ENCODE assay signal across 1 cellular context in the genomic region with DNA sequence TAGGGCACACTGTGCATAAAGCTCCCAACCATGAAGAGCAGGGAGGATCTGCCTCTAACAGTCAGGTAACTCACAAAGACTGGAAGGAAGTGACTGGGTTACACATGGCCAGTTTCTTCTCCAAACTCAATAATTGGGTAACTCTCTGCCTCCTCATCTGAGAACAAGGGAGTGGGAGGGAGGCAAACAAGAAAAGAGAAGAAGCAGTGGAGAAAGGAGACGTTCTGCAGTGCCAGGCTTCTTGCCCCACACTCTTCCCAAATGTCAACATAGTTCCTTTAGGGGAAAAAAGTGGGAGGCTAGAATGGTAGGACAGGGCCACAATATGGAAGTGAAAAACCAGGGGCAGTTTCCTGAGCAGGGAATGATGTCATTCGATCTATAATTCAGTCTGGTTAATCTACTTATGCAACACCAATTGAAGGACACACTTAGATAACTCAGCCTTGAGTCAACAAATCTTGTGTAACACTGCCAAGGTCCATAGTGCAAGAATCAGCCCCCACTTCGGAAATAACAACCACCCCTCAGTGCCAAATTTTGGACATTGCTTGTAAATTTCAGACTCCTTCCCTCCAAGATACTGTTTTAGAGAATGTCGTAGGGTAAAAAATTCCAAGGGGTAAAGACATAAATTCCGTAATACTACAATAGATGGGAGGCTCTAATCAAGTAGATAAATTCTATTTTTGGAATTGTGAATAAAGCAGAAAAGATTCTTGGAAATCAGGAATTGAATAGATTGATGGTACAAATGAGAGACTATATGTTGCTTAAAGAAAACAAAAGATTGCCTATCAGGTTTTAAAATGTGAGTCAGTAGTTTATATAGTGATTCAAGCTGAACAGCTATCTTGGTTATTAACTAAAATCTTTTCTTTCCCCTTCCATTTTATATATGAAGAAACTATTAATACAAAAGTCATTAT.
TF ChIP-seq lines count a peak whose summit lies in the region.

No MANE protein-coding gene starts in this region.

TF ChIP-seq in HepG2, 621 proteins besides CTCF, POLR2A, EP300 and RAD21 (continued from another document and continues in another):
- TF ChIP-seq TBX2 (CRISPR knock-in tag; IDR thresholded peaks at IDR 0.05; ENCODE audit: borderline replicate concordance), result peak; percentile 95
- no peak for TF ChIP-seq MZF1 (CRISPR knock-in tag; IDR thresholded peaks at IDR 0.05; ENCODE audit: borderline replicate concordance)
- no peak for TF ChIP-seq HNRNPH1 (optimal IDR thresholded peaks at IDR 0.05; ENCODE audit: low read depth, low read length)
- TF ChIP-seq ZBTB1 (CRISPR knock-in tag; IDR thresholded peaks at IDR 0.05; ENCODE audit: borderline replicate concordance), result no peak
- TF ChIP-seq SAFB2 (CRISPR knock-in tag; IDR thresholded peaks at IDR 0.05; ENCODE audit: borderline replicate concordance, low read depth), result peak; percentile 57; the same call in 1 of the 2 replicates
- TF ChIP-seq, protein P1, sequence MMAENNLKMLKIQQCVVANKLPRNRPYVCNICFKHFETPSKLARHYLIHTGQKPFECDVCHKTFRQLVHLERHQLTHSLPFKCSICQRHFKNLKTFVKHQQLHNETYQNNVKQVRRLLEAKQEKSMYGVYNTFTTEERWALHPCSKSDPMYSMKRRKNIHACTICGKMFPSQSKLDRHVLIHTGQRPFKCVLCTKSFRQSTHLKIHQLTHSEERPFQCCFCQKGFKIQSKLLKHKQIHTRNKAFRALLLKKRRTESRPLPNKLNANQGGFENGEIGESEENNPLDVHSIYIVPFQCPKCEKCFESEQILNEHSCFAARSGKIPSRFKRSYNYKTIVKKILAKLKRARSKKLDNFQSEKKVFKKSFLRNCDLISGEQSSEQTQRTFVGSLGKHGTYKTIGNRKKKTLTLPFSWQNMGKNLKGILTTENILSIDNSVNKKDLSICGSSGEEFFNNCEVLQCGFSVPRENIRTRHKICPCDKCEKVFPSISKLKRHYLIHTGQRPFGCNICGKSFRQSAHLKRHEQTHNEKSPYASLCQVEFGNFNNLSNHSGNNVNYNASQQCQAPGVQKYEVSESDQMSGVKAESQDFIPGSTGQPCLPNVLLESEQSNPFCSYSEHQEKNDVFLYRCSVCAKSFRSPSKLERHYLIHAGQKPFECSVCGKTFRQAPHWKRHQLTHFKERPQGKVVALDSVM (CRISPR knock-in tag; IDR thresholded peaks at IDR 0.05), result peak; percentile 50; the same call in 1 of the 2 replicates
- TF ChIP-seq NRL (CRISPR knock-in tag; IDR thresholded peaks at IDR 0.05; ENCODE audit: borderline replicate concordance), result no peak
- TF ChIP-seq, protein P2, sequence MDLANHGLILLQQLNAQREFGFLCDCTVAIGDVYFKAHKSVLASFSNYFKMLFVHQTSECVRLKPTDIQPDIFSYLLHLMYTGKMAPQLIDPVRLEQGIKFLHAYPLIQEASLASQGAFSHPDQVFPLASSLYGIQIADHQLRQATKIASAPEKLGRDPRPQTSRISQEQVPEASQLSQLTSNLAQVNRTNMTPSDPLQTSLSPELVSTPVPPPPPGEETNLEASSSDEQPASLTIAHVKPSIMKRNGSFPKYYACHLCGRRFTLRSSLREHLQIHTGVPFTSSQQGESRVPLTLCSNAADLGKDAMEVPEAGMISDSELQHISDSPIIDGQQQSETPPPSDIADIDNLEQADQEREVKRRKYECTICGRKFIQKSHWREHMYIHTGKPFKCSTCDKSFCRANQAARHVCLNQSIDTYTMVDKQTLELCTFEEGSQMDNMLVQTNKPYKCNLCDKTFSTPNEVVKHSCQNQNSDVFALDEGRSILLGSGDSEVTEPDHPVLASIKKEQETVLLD (CRISPR knock-in tag; IDR thresholded peaks at IDR 0.05; ENCODE audit: low read depth), result no peak
- peak; percentile 92 for TF ChIP-seq ZNF614 (CRISPR knock-in tag; IDR thresholded peaks at IDR 0.05; ENCODE audit: borderline replicate concordance)
- TF ChIP-seq TGIF2 (CRISPR knock-in tag; IDR thresholded peaks at IDR 0.05), result peak; percentile 76; the same call in 1 of the 2 replicates
- TF ChIP-seq, protein P3, sequence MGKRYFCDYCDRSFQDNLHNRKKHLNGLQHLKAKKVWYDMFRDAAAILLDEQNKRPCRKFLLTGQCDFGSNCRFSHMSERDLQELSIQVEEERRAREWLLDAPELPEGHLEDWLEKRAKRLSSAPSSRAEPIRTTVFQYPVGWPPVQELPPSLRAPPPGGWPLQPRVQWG (CRISPR knock-in tag; IDR thresholded peaks at IDR 0.05; ENCODE audit: borderline replicate concordance, low read depth), result no peak
- TF ChIP-seq, protein P4, sequence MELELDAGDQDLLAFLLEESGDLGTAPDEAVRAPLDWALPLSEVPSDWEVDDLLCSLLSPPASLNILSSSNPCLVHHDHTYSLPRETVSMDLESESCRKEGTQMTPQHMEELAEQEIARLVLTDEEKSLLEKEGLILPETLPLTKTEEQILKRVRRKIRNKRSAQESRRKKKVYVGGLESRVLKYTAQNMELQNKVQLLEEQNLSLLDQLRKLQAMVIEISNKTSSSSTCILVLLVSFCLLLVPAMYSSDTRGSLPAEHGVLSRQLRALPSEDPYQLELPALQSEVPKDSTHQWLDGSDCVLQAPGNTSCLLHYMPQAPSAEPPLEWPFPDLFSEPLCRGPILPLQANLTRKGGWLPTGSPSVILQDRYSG (CRISPR knock-in tag; IDR thresholded peaks at IDR 0.05), result no peak
- TF ChIP-seq KLF11 (CRISPR knock-in tag; IDR thresholded peaks at IDR 0.05), result peak; percentile 64; the same call in 1 of the 2 replicates
- peak; percentile 93; the same call in 1 of the 2 replicates for TF ChIP-seq DNMT3B (CRISPR knock-in tag; conservative IDR thresholded peaks at IDR 0.05)
- TF ChIP-seq, protein P5, sequence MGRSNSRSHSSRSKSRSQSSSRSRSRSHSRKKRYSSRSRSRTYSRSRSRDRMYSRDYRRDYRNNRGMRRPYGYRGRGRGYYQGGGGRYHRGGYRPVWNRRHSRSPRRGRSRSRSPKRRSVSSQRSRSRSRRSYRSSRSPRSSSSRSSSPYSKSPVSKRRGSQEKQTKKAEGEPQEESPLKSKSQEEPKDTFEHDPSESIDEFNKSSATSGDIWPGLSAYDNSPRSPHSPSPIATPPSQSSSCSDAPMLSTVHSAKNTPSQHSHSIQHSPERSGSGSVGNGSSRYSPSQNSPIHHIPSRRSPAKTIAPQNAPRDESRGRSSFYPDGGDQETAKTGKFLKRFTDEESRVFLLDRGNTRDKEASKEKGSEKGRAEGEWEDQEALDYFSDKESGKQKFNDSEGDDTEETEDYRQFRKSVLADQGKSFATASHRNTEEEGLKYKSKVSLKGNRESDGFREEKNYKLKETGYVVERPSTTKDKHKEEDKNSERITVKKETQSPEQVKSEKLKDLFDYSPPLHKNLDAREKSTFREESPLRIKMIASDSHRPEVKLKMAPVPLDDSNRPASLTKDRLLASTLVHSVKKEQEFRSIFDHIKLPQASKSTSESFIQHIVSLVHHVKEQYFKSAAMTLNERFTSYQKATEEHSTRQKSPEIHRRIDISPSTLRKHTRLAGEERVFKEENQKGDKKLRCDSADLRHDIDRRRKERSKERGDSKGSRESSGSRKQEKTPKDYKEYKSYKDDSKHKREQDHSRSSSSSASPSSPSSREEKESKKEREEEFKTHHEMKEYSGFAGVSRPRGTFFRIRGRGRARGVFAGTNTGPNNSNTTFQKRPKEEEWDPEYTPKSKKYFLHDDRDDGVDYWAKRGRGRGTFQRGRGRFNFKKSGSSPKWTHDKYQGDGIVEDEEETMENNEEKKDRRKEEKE (IDR thresholded peaks at IDR 0.05), result no peak
- peak; percentile 77; the same call in 1 of the 2 replicates for TF ChIP-seq ZNF792 (CRISPR knock-in tag; IDR thresholded peaks at IDR 0.05)
- TF ChIP-seq SMARCC2 (IDR thresholded peaks at IDR 0.05), result peak; percentile 41; the same call in 1 of the 2 replicates
- TF ChIP-seq, protein P6, sequence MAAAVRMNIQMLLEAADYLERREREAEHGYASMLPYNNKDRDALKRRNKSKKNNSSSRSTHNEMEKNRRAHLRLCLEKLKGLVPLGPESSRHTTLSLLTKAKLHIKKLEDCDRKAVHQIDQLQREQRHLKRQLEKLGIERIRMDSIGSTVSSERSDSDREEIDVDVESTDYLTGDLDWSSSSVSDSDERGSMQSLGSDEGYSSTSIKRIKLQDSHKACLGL (CRISPR knock-in tag; IDR thresholded peaks at IDR 0.05), result no peak
- no peak for TF ChIP-seq ZNF780A (CRISPR knock-in tag; IDR thresholded peaks at IDR 0.05)
- peak; percentile 88 for TF ChIP-seq ZNF264 (CRISPR knock-in tag; IDR thresholded peaks at IDR 0.05)
- 0 out of 2 replicates have a peak, but pooled peaks have one; percentile 38 for TF ChIP-seq ZNF749 (CRISPR knock-in tag; IDR thresholded peaks at IDR 0.05; ENCODE audit: borderline replicate concordance)
- TF ChIP-seq, protein P7, sequence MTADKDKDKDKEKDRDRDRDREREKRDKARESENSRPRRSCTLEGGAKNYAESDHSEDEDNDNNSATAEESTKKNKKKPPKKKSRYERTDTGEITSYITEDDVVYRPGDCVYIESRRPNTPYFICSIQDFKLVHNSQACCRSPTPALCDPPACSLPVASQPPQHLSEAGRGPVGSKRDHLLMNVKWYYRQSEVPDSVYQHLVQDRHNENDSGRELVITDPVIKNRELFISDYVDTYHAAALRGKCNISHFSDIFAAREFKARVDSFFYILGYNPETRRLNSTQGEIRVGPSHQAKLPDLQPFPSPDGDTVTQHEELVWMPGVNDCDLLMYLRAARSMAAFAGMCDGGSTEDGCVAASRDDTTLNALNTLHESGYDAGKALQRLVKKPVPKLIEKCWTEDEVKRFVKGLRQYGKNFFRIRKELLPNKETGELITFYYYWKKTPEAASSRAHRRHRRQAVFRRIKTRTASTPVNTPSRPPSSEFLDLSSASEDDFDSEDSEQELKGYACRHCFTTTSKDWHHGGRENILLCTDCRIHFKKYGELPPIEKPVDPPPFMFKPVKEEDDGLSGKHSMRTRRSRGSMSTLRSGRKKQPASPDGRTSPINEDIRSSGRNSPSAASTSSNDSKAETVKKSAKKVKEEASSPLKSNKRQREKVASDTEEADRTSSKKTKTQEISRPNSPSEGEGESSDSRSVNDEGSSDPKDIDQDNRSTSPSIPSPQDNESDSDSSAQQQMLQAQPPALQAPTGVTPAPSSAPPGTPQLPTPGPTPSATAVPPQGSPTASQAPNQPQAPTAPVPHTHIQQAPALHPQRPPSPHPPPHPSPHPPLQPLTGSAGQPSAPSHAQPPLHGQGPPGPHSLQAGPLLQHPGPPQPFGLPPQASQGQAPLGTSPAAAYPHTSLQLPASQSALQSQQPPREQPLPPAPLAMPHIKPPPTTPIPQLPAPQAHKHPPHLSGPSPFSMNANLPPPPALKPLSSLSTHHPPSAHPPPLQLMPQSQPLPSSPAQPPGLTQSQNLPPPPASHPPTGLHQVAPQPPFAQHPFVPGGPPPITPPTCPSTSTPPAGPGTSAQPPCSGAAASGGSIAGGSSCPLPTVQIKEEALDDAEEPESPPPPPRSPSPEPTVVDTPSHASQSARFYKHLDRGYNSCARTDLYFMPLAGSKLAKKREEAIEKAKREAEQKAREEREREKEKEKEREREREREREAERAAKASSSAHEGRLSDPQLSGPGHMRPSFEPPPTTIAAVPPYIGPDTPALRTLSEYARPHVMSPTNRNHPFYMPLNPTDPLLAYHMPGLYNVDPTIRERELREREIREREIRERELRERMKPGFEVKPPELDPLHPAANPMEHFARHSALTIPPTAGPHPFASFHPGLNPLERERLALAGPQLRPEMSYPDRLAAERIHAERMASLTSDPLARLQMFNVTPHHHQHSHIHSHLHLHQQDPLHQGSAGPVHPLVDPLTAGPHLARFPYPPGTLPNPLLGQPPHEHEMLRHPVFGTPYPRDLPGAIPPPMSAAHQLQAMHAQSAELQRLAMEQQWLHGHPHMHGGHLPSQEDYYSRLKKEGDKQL (CRISPR knock-in tag; IDR thresholded peaks at IDR 0.05; ENCODE audit: low read depth), result peak; percentile 95
- TF ChIP-seq ZNF629 (CRISPR knock-in tag; conservative IDR thresholded peaks at IDR 0.05), result no peak; the same call in 1 of the 2 replicates
- TF ChIP-seq, protein P8, sequence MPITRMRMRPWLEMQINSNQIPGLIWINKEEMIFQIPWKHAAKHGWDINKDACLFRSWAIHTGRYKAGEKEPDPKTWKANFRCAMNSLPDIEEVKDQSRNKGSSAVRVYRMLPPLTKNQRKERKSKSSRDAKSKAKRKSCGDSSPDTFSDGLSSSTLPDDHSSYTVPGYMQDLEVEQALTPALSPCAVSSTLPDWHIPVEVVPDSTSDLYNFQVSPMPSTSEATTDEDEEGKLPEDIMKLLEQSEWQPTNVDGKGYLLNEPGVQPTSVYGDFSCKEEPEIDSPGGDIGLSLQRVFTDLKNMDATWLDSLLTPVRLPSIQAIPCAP (CRISPR knock-in tag; IDR thresholded peaks at IDR 0.05; ENCODE audit: low read depth), result no peak
- no peak for TF ChIP-seq NFIB (CRISPR knock-in tag; IDR thresholded peaks at IDR 0.05; ENCODE audit: borderline replicate concordance)
- TF ChIP-seq SATB2 (CRISPR knock-in tag; IDR thresholded peaks at IDR 0.05), result peak; percentile 74; the same call in 1 of the 2 replicates
- no peak for TF ChIP-seq ZNF713 (CRISPR knock-in tag; IDR thresholded peaks at IDR 0.05)
- TF ChIP-seq TOE1 (CRISPR knock-in tag; IDR thresholded peaks at IDR 0.05), result peak; percentile 52; the same call in 1 of the 2 replicates
- peak; percentile 95 for TF ChIP-seq HDAC1 (CRISPR knock-in tag; IDR thresholded peaks at IDR 0.05)
- TF ChIP-seq HMGA1 (CRISPR knock-in tag; conservative IDR thresholded peaks at IDR 0.05), result no peak
- TF ChIP-seq ZNF552 (CRISPR knock-in tag; IDR thresholded peaks at IDR 0.05; ENCODE audit: borderline replicate concordance), result 0 out of 2 replicates have a peak, but pooled peaks have one; percentile 46
- TF ChIP-seq SKI (IDR thresholded peaks at IDR 0.05; ENCODE audit: partially characterized antibody), result peak; percentile 96
- TF ChIP-seq HDAC6 (IDR thresholded peaks at IDR 0.05; ENCODE audit: low read depth, low read length), result no peak
- TF ChIP-seq ZNF768 (CRISPR knock-in tag; IDR thresholded peaks at IDR 0.05), result no peak
- TF ChIP-seq SP4 (CRISPR knock-in tag; IDR thresholded peaks at IDR 0.05), result peak; percentile 36; the same call in 1 of the 2 replicates
- peak; percentile 72; the same call in 1 of the 2 replicates for TF ChIP-seq ZNF232 (CRISPR knock-in tag; IDR thresholded peaks at IDR 0.05; ENCODE audit: borderline replicate concordance)
- TF ChIP-seq, protein P9, sequence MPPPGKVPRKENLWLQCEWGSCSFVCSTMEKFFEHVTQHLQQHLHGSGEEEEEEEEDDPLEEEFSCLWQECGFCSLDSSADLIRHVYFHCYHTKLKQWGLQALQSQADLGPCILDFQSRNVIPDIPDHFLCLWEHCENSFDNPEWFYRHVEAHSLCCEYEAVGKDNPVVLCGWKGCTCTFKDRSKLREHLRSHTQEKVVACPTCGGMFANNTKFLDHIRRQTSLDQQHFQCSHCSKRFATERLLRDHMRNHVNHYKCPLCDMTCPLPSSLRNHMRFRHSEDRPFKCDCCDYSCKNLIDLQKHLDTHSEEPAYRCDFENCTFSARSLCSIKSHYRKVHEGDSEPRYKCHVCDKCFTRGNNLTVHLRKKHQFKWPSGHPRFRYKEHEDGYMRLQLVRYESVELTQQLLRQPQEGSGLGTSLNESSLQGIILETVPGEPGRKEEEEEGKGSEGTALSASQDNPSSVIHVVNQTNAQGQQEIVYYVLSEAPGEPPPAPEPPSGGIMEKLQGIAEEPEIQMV (CRISPR knock-in tag; IDR thresholded peaks at IDR 0.05; ENCODE audit: low read depth), result no peak
